Comparison of ENCODE assay signal across 20 cellular contexts in genomic region chr22:19400881-19401280, GRCh38.
"Had no signal": no experiment of that assay in that cellular context is flagged by ENCODE, and none has a peak within 500 bp of the region (broad histone marks: within the 10 kb centered on the region; RNA-seq: fewer than 3 reads in every experiment).

No MANE protein-coding gene starts in this region.

- DNase-seq: activated CD4-positive, alpha-beta T cell treated with anti-CD3 and anti-CD28 coated beads, Interleukin-2, amount 10 ng/mL, durations not matched to agents 7 days and 5 days; activated naive CD8-positive, alpha-beta T cell treated with anti-CD3 and anti-CD28 coated beads, Interleukin-2, amount 10 ng/mL, durations not matched to agents 7 days and 5 days; amygdala; dermis blood vessel endothelial cell; foreskin fibroblast; hippocampal formation; islet precursor cell; lower lobe of right lung; retina; stimulated activated CD4-positive, alpha-beta T cell treated with anti-CD3 and anti-CD28 coated beads, Interleukin-12 subunit alpha, Interleukin-12 subunit beta, amount 100 ng/mL, for 4 hours; stimulated activated CD4-positive, alpha-beta T cell treated with anti-CD3 and anti-CD28 coated beads, Interleukin-1b, Interleukin-23, amount 100 ng/mL, for 48 hours; stimulated activated CD8-positive, alpha-beta memory T cell treated with anti-CD3 and anti-CD28 coated beads, Interleukin-4, amount 100 ng/mL, for 48 hours; stimulated activated naive CD4-positive, alpha-beta T cell treated with Interleukin-2 at 50 U/mL for 16 hours; thyroid gland had no signal

- H3K4me1 ChIP-seq: lower lobe of right lung had no signal

- H3K4me3 Mint-ChIP-seq: activated CD4-positive, alpha-beta T cell treated with anti-CD3 and anti-CD28 coated beads, Interleukin-2, amount 10 ng/mL, durations not matched to agents 7 days and 5 days; activated naive CD8-positive, alpha-beta T cell treated with anti-CD3 and anti-CD28 coated beads, Interleukin-2, amount 10 ng/mL, durations not matched to agents 7 days and 5 days; activated T-helper 1 cell treated with anti-CD3 and anti-CD28 coated beads, Interleukin-12 subunit alpha, Interleukin-12 subunit beta, Interleukin-2, Interleukin-4 antibody, amounts not matched to agents 30 ng/mL and 10 ng/mL and 1 ng/mL, durations not matched to agents 14 hours and 24 hours and 36 hours; mesothelial cell of epicardium; neural crest cell had no signal

- H3K9me3 Mint-ChIP-seq: activated CD4-positive, alpha-beta T cell treated with anti-CD3 and anti-CD28 coated beads, Interleukin-2, amount 10 ng/mL, durations not matched to agents 7 days and 5 days; activated naive CD8-positive, alpha-beta T cell treated with anti-CD3 and anti-CD28 coated beads, Interleukin-2, amount 10 ng/mL, durations not matched to agents 7 days and 5 days; activated T-helper 1 cell treated with anti-CD3 and anti-CD28 coated beads, Interleukin-12 subunit alpha, Interleukin-12 subunit beta, Interleukin-2, Interleukin-4 antibody, amounts not matched to agents 30 ng/mL and 10 ng/mL and 1 ng/mL, durations not matched to agents 14 hours and 24 hours and 36 hours; mesothelial cell of epicardium; neural crest cell had no signal

- H3K27me3 ChIP-seq: cardiac muscle cell, thyroid gland had no signal

- H3K9me3 ChIP-seq: lower lobe of right lung, thyroid gland had no signal

- H3K4me3 ChIP-seq: cardiac muscle cell, lower lobe of right lung, thyroid gland had no signal

- H3K27ac ChIP-seq: epithelial cell of prostate, lower lobe of right lung had no signal

- H3K27me3 Mint-ChIP-seq: activated CD4-positive, alpha-beta T cell treated with anti-CD3 and anti-CD28 coated beads, Interleukin-2, amount 10 ng/mL, durations not matched to agents 7 days and 5 days; activated naive CD8-positive, alpha-beta T cell treated with anti-CD3 and anti-CD28 coated beads, Interleukin-2, amount 10 ng/mL, durations not matched to agents 7 days and 5 days had no signal

- H3K4me1 Mint-ChIP-seq: activated naive CD8-positive, alpha-beta T cell treated with anti-CD3 and anti-CD28 coated beads, Interleukin-2, amount 10 ng/mL, durations not matched to agents 7 days and 5 days; mesothelial cell of epicardium; neural crest cell had no signal

- H3K27ac Mint-ChIP-seq: activated CD4-positive, alpha-beta T cell treated with anti-CD3 and anti-CD28 coated beads, Interleukin-2, amount 10 ng/mL, durations not matched to agents 7 days and 5 days; activated naive CD8-positive, alpha-beta T cell treated with anti-CD3 and anti-CD28 coated beads, Interleukin-2, amount 10 ng/mL, durations not matched to agents 7 days and 5 days; activated T-helper 1 cell treated with anti-CD3 and anti-CD28 coated beads, Interleukin-12 subunit alpha, Interleukin-12 subunit beta, Interleukin-2, Interleukin-4 antibody, amounts not matched to agents 30 ng/mL and 10 ng/mL and 1 ng/mL, durations not matched to agents 14 hours and 24 hours and 36 hours; mesothelial cell of epicardium had no signal

- ATAC-seq: activated CD4-positive, CD25-positive, alpha-beta regulatory T cell treated with anti-CD3 and anti-CD28 coated beads, Interleukin-2, amount 50 U/mL, for 24 hours; lower lobe of right lung had no signal
